ENCODE assay signal across 17 cellular contexts in the genomic region with DNA sequence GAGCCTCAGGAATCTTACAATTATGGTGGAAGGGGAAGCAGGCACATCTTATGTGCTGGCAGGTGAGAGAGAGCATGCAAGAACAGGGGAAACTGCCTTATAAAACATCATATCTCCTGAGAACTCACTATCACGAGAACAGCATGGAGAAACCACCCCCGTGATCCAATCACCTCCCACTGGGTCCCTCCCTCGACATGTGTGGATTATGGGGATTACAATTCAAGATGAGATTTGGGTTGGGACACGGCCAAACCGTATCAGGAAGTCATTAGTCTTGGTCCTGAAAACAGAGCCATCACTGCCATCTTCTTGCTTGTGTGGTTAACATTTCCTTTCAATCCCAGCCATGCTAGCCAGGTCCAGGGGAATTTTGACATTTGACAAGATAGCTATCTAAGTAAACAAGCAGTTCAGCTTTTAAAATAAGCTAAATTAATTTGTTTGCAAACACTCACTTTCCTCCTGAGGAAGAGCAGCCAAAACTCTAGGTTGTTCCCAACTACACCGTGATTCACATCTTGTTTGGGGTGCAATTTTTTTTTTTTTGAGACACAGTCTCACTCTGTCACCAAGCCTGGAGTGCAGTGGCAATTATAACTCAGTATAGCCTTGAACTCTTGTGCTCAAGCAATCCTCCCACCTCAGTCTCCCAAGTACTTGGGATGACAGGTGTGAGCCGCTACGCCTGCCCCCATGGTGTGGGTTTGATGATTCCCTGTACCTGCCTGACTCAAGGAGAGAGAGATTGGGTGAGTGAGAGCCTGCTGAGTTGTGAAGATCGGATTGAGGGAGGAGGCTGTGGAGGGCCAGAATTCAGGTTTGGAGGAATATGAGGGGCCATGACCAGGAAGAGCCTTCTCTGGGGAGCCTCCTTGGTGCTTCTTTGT. TPM values are rescaled to one million over a fixed set of nuclear protein-coding genes. Genes with fewer than 3 reads are reported as not detected.
DNase-seq lines count a peak whose midpoint lies in the region; ATAC-seq and TF ChIP-seq lines count a peak whose summit lies in the region.
"Had no signal": no experiment of that assay in that cellular context is flagged by ENCODE, and none has a peak within 500 bp of the region (broad histone marks: within the 10 kb centered on the region; RNA-seq: fewer than 3 reads in every experiment).

No MANE protein-coding gene starts in this region.

- no peaks in the 10 kb centered on the region for H3K36me3 Mint-ChIP-seq in glutamatergic neuron (ENCODE audit: unreplicated experiment)
- H3K36me3 Mint-ChIP-seq: CD4-positive, CD25-positive, alpha-beta regulatory T cell had no signal

- no peaks in the 10 kb centered on the region for H3K4me1 Mint-ChIP-seq in glutamatergic neuron (ENCODE audit: low read depth, unreplicated experiment)
- H3K4me1 Mint-ChIP-seq: CD4-positive, CD25-positive, alpha-beta regulatory T cell had no signal

- no peaks in the 10 kb centered on the region for H3K9me3 Mint-ChIP-seq in glutamatergic neuron (ENCODE audit: unreplicated experiment)
- H3K9me3 Mint-ChIP-seq: CD4-positive, CD25-positive, alpha-beta regulatory T cell; GM23338 had no signal

- no peak overlapping the region for H3K27ac ChIP-seq in coronary artery
- H3K27ac ChIP-seq: 22Rv1, BLaER1 had no signal

- DNase-seq in NCI-H82 (lab: John Stamatoyannopoulos, UW) (peak; percentile 39), NCI-H82 treated with DMSO at 0.1 percent for 48 hours (lab: John Stamatoyannopoulos, UW; ENCODE audit: unreplicated experiment) (no peak), RPMI7951 (ENCODE audit: low read depth) (peak; percentile 16), coronary artery (ENCODE audit: low spot score) (peak; percentile 29), glutamatergic neuron (no peak)
- DNase-seq: AML-193; CD4-positive, CD25-positive, alpha-beta regulatory T cell; DMS53; H7; KG1 had no signal

- no peak overlapping the region for H3K27ac Mint-ChIP-seq in glutamatergic neuron (ENCODE audit: unreplicated experiment)
- H3K27ac Mint-ChIP-seq: CD4-positive, CD25-positive, alpha-beta regulatory T cell; GM23338 had no signal

- no peak overlapping the region for H3K4me3 ChIP-seq in coronary artery
- H3K4me3 ChIP-seq: BLaER1, GM12878, GM23338 had no signal

- ATAC-seq in GM21423 (IDR thresholded peaks at IDR 0.05; ENCODE audit: unreplicated experiment) = no peak
- ATAC-seq in GM18907 (IDR thresholded peaks at IDR 0.05; ENCODE audit: unreplicated experiment) = no peak
- ATAC-seq in HG02642 (IDR thresholded peaks at IDR 0.05; ENCODE audit: poor library complexity, unreplicated experiment) = no peak
- ATAC-seq: GM12878, GM23338 had no signal

- no peak for TF ChIP-seq CTCF in coronary artery (IDR thresholded peaks at IDR 0.05)
- TF ChIP-seq CTCF in glutamatergic neuron (IDR thresholded peaks at IDR 0.05; ENCODE audit: partially characterized antibody, unreplicated experiment) = no peak

- H3K27me3 Mint-ChIP-seq in glutamatergic neuron (ENCODE audit: unreplicated experiment) = peaks cover 3% of the 10 kb centered on the region

- no peak overlapping the region for H3K4me3 Mint-ChIP-seq in glutamatergic neuron (ENCODE audit: unreplicated experiment)
- H3K4me3 Mint-ChIP-seq: GM23338 had no signal

RNA-seq across cellular contexts. Expression of a gene that starts 13.0 kb away (rescaled TPM):
- not detected in 2 replicates for total RNA-seq in RPMI7951 (2014; rRNA removed; shearing (Covaris generic))
- total RNA-seq in glutamatergic neuron (ENCODE audit: unreplicated experiment) = 4.1 TPM
- total RNA-seq: CD4-positive, CD25-positive, alpha-beta regulatory T cell; GM12878 had no signal

Comparison
In these comparisons a context has a peak if more than half of its experiments do, and no peak if none do; other contexts are left out.
1. DNase-seq: peak in NCI-H82 (single experiment), RPMI7951 (single experiment) and coronary artery (single experiment); none in NCI-H82 treated with DMSO at 0.1 percent for 48 hours (single experiment) and glutamatergic neuron (single experiment).